12 cellular contexts compared by ENCODE assay signal in genomic region chr4:184792334-184792733, GRCh38. TPM values are rescaled to one million over a fixed set of nuclear protein-coding genes. Genes with fewer than 3 reads are reported as not detected.
DNase-seq lines count a peak whose midpoint lies in the region; ATAC-seq and TF ChIP-seq lines count a peak whose summit lies in the region.
"Had no signal": no experiment of that assay in that cellular context is flagged by ENCODE, and none has a peak within 500 bp of the region (broad histone marks: within the 10 kb centered on the region; RNA-seq: fewer than 3 reads in every experiment).

No MANE protein-coding gene starts in this region.

- peaks cover 0 to 71% (median 0%) of the 10 kb centered on the region in 4 donors for H3K4me1 ChIP-seq in right lobe of liver

- H3K4me1 Mint-ChIP-seq in natural killer cell treated with Interleukin-12 subunit alpha and Interleukin-12 subunit beta and Interleukin-15 and Interleukin-18, amount 100 ng/mL, for 72 hours (ENCODE audit: low read depth in 2 of 2) = peaks cover 24 to 39% of the 10 kb centered on the region in 2 donors
- peaks cover 9 to 29% of the 10 kb centered on the region in 2 donors for H3K4me1 Mint-ChIP-seq in natural killer cell

- no peak for TF ChIP-seq CTCF in natural killer cell (IDR thresholded peaks at IDR 0.05)
- no peak for TF ChIP-seq CTCF in right lobe of liver (IDR thresholded peaks at IDR 0.05)

- peak overlapping the region in 1 of 2 donors; percentile 80 for H3K27ac Mint-ChIP-seq in natural killer cell treated with Interleukin-12 subunit alpha and Interleukin-12 subunit beta and Interleukin-15 and Interleukin-18, amount 100 ng/mL, for 72 hours
- no peak overlapping the region for H3K27ac Mint-ChIP-seq in natural killer cell
- H3K27ac Mint-ChIP-seq: naive B cell, WTC11 had no signal

- no peaks in the 10 kb centered on the region for H3K27me3 Mint-ChIP-seq in natural killer cell treated with Interleukin-12 subunit alpha and Interleukin-12 subunit beta and Interleukin-15 and Interleukin-18, amount 100 ng/mL, for 72 hours
- H3K27me3 Mint-ChIP-seq in natural killer cell (ENCODE audit: low read depth in 2 of 2) = no peaks in the 10 kb centered on the region
- H3K27me3 Mint-ChIP-seq: naive B cell had no signal

- no peak for ATAC-seq in natural killer cell treated with Interleukin-12 subunit alpha and Interleukin-12 subunit beta and Interleukin-15 and Interleukin-18, amount 100 ng/mL, for 72 hours
- ATAC-seq in natural killer cell = no peak
- ATAC-seq in right lobe of liver = peak in 3 of 4 donors; percentile 5 to 16 (median 12)
- ATAC-seq in HG03159 (IDR thresholded peaks at IDR 0.05; ENCODE audit: unreplicated experiment) = no peak
- no peak for ATAC-seq in HG03108 (IDR thresholded peaks at IDR 0.05; ENCODE audit: unreplicated experiment)
- ATAC-seq: body of pancreas had no signal

- intact Hi-C loops in natural killer cell (cut with micrococcal nuclease) = no loop called here
- intact Hi-C loops in right lobe of liver (cut with DNase I) = no loop called here

- peaks cover 2% of the 10 kb centered on the region for H3K36me3 Mint-ChIP-seq in natural killer cell treated with Interleukin-12 subunit alpha and Interleukin-12 subunit beta and Interleukin-15 and Interleukin-18, amount 100 ng/mL, for 72 hours
- H3K36me3 Mint-ChIP-seq in natural killer cell = peaks cover 2% of the 10 kb centered on the region

- H3K27ac ChIP-seq in right lobe of liver = peak overlapping the region in 2 of 3 donors; percentile 23 to 33

- H3K4me3 Mint-ChIP-seq in natural killer cell treated with Interleukin-12 subunit alpha and Interleukin-12 subunit beta and Interleukin-15 and Interleukin-18, amount 100 ng/mL, for 72 hours = peak overlapping the region; percentile 74
- H3K4me3 Mint-ChIP-seq in natural killer cell = no peak overlapping the region
- H3K4me3 Mint-ChIP-seq: naive B cell, WTC11 had no signal

- no peak for DNase-seq in natural killer cell treated with Interleukin-12 subunit alpha and Interleukin-12 subunit beta and Interleukin-15 and Interleukin-18, amount 100 ng/mL, for 72 hours (ENCODE audit: low spot score)
- DNase-seq in natural killer cell = no peak
- peak; percentile 82 for DNase-seq in amniotic epithelial cell (ENCODE audit: low read depth)
- no peak for DNase-seq in right lobe of liver
- no peak for DNase-seq in NCI-H1048 (lab: John Stamatoyannopoulos, UW)
- no peak for DNase-seq in NCI-H774 (lab: John Stamatoyannopoulos, UW)
- DNase-seq: naive B cell, NCI-H2171 had no signal

- TF ChIP-seq POLR2A in right lobe of liver (IDR thresholded peaks at IDR 0.05) = no peak

- 53% methylated on average over 8 of the region's 8 CpGs for WGBS in right lobe of liver (ENCODE audit: insufficient coverage, low coverage, low lambda C conversion rate, missing lambda C conversion rate)

- no peaks in the 10 kb centered on the region for H3K9me3 ChIP-seq in right lobe of liver
- H3K9me3 ChIP-seq: body of pancreas had no signal

- H3K4me3 ChIP-seq in right lobe of liver = no peak overlapping the region
- H3K4me3 ChIP-seq: body of pancreas had no signal

- no peaks in the 10 kb centered on the region for H3K9me3 Mint-ChIP-seq in natural killer cell treated with Interleukin-12 subunit alpha and Interleukin-12 subunit beta and Interleukin-15 and Interleukin-18, amount 100 ng/mL, for 72 hours
- H3K9me3 Mint-ChIP-seq in natural killer cell = no peaks in the 10 kb centered on the region
- H3K9me3 Mint-ChIP-seq: naive B cell had no signal

- H3K36me3 ChIP-seq in right lobe of liver = peaks cover 0 to 96% (median 38%) of the 10 kb centered on the region in 4 donors

- H3K27me3 ChIP-seq in right lobe of liver = no peaks in the 10 kb centered on the region
- H3K27me3 ChIP-seq: body of pancreas had no signal

RNA-seq across cellular contexts. Expression of gene ACSL1, which starts 33.4 kb away (rescaled TPM):
- 100 to 1,000 TPM; 110 to 111 TPM for total RNA-seq in natural killer cell treated with Interleukin-12 subunit alpha and Interleukin-12 subunit beta and Interleukin-15 and Interleukin-18, amount 100 ng/mL, for 72 hours
- total RNA-seq in natural killer cell (10 to 100 TPM; 13.2 to 43.1 (median 13.3) TPM), right lobe of liver (1,000 to 10,000 TPM in 1 of 6 experiments, 100 to 1,000 TPM in 5; 544 to 1,154 (median 743) TPM)

RNA-seq across cellular contexts. Expression of gene CENPU, which starts 58.4 kb away (rescaled TPM):
- 10 to 100 TPM; 44.8 to 60.2 TPM for total RNA-seq in natural killer cell treated with Interleukin-12 subunit alpha and Interleukin-12 subunit beta and Interleukin-15 and Interleukin-18, amount 100 ng/mL, for 72 hours
- total RNA-seq in natural killer cell (10 to 100 TPM in 2 of 3 donors, 1 to 10 TPM in 1; 6.5 to 12.1 (median 10.3) TPM), right lobe of liver (1 to 10 TPM in 5 of 6 experiments, under 1 TPM in 1; 0.84 to 10.0 (median 1.5) TPM)

Comparison
In these comparisons a context has a peak if more than half of its experiments do, and no peak if none do; other contexts are left out.
1. ATAC-seq: peak in right lobe of liver (3 of 4); none in natural killer cell treated with Interleukin-12 subunit alpha and Interleukin-12 subunit beta and Interleukin-15 and Interleukin-18, amount 100 ng/mL, for 72 hours (0 of 2), natural killer cell (0 of 3), HG03159 (single experiment) and HG03108 (single experiment).
2. RNA of gene ACSL1, which starts 33.4 kb away (total RNA-seq): 544 to 1,154 TPM in right lobe of liver; 110 to 111 TPM in natural killer cell treated with Interleukin-12 subunit alpha and Interleukin-12 subunit beta and Interleukin-15 and Interleukin-18, amount 100 ng/mL, for 72 hours and 13.2 to 43.1 TPM in natural killer cell; every median in the first group is over 4 times any median in the second.